1 cellular context compared by ENCODE assay signal in genomic region chr20:62616728-62617621, GRCh38.
A peak's percentile ranks its signal among the peaks of the same experiment; 100 is the strongest.
TF ChIP-seq lines count a peak whose summit lies in the region.

No MANE protein-coding gene starts in this region.

TF ChIP-seq in HepG2, 621 proteins besides CTCF, POLR2A, EP300 and RAD21 (continued from another document and continues in another):
- TF ChIP-seq ZNF576 (CRISPR knock-in tag; IDR thresholded peaks at IDR 0.05) (0 out of 2 replicates have a peak, but pooled peaks have one; percentile 50), HDAC1 (CRISPR knock-in tag; IDR thresholded peaks at IDR 0.05) (peak; percentile 61; the same call in 1 of the 2 replicates), RELA (CRISPR knock-in tag; IDR thresholded peaks at IDR 0.05) (peak; percentile 88), CBX2 (IDR thresholded peaks at IDR 0.05; ENCODE audit: low read depth, low read length) (no peak), CBX2 (CRISPR knock-in tag; IDR thresholded peaks at IDR 0.05; ENCODE audit: low read depth) (no peak), GZF1 (CRISPR knock-in tag; IDR thresholded peaks at IDR 0.05) (no peak), RFXAP (CRISPR knock-in tag; IDR thresholded peaks at IDR 0.05; ENCODE audit: borderline replicate concordance) (peak; percentile 37; the same call in 1 of the 2 replicates), SOX6 (IDR thresholded peaks at IDR 0.05) (no peak), SOX6 (CRISPR knock-in tag; IDR thresholded peaks at IDR 0.05) (peak; percentile 45; the same call in 1 of the 2 replicates), MTA1 (CRISPR knock-in tag; IDR thresholded peaks at IDR 0.05; ENCODE audit: borderline replicate concordance) (peak; percentile 63; the same call in 1 of the 2 replicates), ZNF30 (CRISPR knock-in tag; IDR thresholded peaks at IDR 0.05) (no peak), ATF5 (CRISPR knock-in tag; IDR thresholded peaks at IDR 0.05; ENCODE audit: low read depth) (no peak), RBAK (CRISPR knock-in tag; IDR thresholded peaks at IDR 0.05) (no peak), RFX1 (IDR thresholded peaks at IDR 0.05) (no peak), SAFB2 (CRISPR knock-in tag; IDR thresholded peaks at IDR 0.05; ENCODE audit: borderline replicate concordance, low read depth) (no peak), LCORL (IDR thresholded peaks at IDR 0.05) (no peak), LCORL (CRISPR knock-in tag; IDR thresholded peaks at IDR 0.05) (peak; percentile 91), ZNF883 (CRISPR knock-in tag; IDR thresholded peaks at IDR 0.05; ENCODE audit: not compliant biosample characterization) (peak; percentile 81), NFRKB (IDR thresholded peaks at IDR 0.05) (no peak), ZNF543 (CRISPR knock-in tag; IDR thresholded peaks at IDR 0.05) (peak; percentile 79), ZFP36L1 (CRISPR knock-in tag; IDR thresholded peaks at IDR 0.05) (no peak), MAF1 (CRISPR knock-in tag; IDR thresholded peaks at IDR 0.05; ENCODE audit: borderline replicate concordance) (no peak), YY1 (IDR thresholded peaks at IDR 0.05; ENCODE audit: insufficient read depth, insufficient replicate concordance, low read depth, low read length) (peak; percentile 63), ISL2 (CRISPR knock-in tag; IDR thresholded peaks at IDR 0.05) (peak; percentile 69; the same call in 1 of the 2 replicates), TAF1 (CRISPR knock-in tag; IDR thresholded peaks at IDR 0.05) (no peak), MYPOP (CRISPR knock-in tag; IDR thresholded peaks at IDR 0.05) (no peak), SUZ12 (IDR thresholded peaks at IDR 0.05; ENCODE audit: low read depth, low read length) (0 out of 2 replicates have a peak, but pooled peaks have one; percentile 17), FOXA3 (CRISPR knock-in tag; IDR thresholded peaks at IDR 0.05) (peak; percentile 56; the same call in 1 of the 2 replicates), CHCHD3 (CRISPR knock-in tag; IDR thresholded peaks at IDR 0.05) (no peak), ZNF256 (CRISPR knock-in tag; conservative IDR thresholded peaks at IDR 0.05) (no peak), ZNF598 (CRISPR knock-in tag; IDR thresholded peaks at IDR 0.05; ENCODE audit: borderline replicate concordance) (no peak), ZBTB25 (CRISPR knock-in tag; IDR thresholded peaks at IDR 0.05) (0 out of 2 replicates have a peak, but pooled peaks have one; percentile 41), ZBTB33 (CRISPR knock-in tag; IDR thresholded peaks at IDR 0.05) (peak; percentile 13; the same call in 1 of the 2 replicates), AHDC1 (CRISPR knock-in tag; IDR thresholded peaks at IDR 0.05; ENCODE audit: borderline replicate concordance) (peak; percentile 15; the same call in 1 of the 2 replicates), ARNTL (CRISPR knock-in tag; IDR thresholded peaks at IDR 0.05) (peak; percentile 28; the same call in 1 of the 2 replicates), EZH2 (conservative IDR thresholded peaks at IDR 0.05; ENCODE audit: low read depth, low read length) (no peak), ZNF496 (CRISPR knock-in tag; IDR thresholded peaks at IDR 0.05; ENCODE audit: insufficient replicate concordance) (no peak), ZBTB14 (CRISPR knock-in tag; IDR thresholded peaks at IDR 0.05) (no peak; the same call in 1 of the 2 replicates), BRF2 (CRISPR knock-in tag; IDR thresholded peaks at IDR 0.05) (no peak), SKIL (CRISPR knock-in tag; IDR thresholded peaks at IDR 0.05; ENCODE audit: borderline replicate concordance) (no peak), AGO1 (IDR thresholded peaks at IDR 0.05; ENCODE audit: low read depth, low read length, poor library complexity, severe bottlenecking) (peak; percentile 75), ZBTB8A (CRISPR knock-in tag; IDR thresholded peaks at IDR 0.05; ENCODE audit: borderline replicate concordance, low read depth) (no peak), SIX4 (CRISPR knock-in tag; IDR thresholded peaks at IDR 0.05) (no peak), RBFOX2 (IDR thresholded peaks at IDR 0.05; ENCODE audit: low read depth, low read length) (no peak), ZBED4 (CRISPR knock-in tag; IDR thresholded peaks at IDR 0.05; ENCODE audit: borderline replicate concordance) (no peak), ZNF44 (CRISPR knock-in tag; IDR thresholded peaks at IDR 0.05) (no peak)
